In the genomic region with DNA sequence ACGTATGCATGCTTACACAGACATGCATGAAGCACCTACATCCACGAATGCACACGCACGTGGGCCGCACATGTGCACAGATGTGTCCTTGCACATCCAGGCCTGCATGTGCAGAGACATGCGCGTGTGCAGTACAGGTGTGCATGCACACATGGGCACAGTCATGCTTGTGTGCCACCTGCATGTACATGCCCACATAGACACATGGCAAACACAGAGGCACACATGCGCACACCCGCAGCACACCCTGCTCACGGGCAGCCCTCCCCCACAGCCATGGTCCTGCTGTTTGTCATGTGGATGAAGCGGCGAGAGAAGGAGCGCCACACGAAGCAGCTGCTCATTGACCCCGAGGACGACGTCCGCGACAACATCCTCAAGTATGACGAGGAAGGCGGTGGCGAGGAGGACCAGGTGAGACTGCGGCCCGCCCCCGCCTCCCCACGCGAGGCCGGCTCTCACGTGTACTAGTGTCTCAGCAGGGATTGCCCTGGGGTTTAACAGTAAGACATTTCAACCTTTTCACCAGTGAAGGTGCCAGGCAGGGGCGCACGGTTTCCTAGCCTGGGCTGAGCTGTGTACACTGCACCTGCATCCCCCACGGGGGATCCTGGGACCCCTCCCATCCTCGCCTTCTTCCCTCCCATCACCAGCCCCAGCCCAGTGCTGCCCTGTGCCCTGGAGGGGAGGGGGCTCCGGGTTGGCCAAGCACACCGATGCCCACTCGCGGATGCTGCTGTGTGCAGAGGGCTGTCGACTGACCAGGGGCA, we compare ENCODE assay signal across 1 cellular context.
TF ChIP-seq lines count a peak whose summit lies in the region.

No MANE protein-coding gene starts in this region.

TF ChIP-seq in endothelial cell of umbilical vein, 7 proteins besides CTCF, POLR2A, EP300 and RAD21:
- TF ChIP-seq GATA2 (IDR thresholded peaks at IDR 0.05; ENCODE audit: insufficient read depth, insufficient read length, low read depth, low read length) (no peak), FOS (IDR thresholded peaks at IDR 0.05; ENCODE audit: borderline replicate concordance, insufficient read depth, low read length) (no peak), EZH2 (IDR thresholded peaks at IDR 0.05; ENCODE audit: borderline replicate concordance, low read depth, low read length, severe bottlenecking) (no peak)
- TF ChIP-seq, protein P1, sequence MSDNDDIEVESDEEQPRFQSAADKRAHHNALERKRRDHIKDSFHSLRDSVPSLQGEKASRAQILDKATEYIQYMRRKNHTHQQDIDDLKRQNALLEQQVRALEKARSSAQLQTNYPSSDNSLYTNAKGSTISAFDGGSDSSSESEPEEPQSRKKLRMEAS (IDR thresholded peaks at IDR 0.05; ENCODE audit: insufficient read depth, insufficient read length) = peak; percentile 16
